Comparison of ENCODE assay signal across 8 cellular contexts in the genomic region with DNA sequence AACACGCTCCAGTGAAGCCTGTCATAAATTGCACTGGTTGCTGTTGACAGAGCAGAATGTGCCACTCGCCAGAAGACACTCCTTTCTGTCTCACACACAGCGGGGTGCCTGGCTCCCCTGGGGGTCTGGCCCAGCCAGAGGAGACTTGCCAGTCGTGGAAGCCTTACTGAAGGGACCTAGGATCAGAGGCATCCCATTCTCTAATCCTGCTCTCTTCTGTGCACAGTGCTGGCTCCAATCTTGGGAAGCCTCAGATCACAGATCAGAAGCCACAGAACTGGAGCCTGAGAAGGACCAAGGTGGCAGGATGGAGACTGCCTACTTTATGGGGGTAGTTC. TPM values are rescaled to one million over a fixed set of nuclear protein-coding genes. Genes with fewer than 3 reads are reported as not detected.
A peak's percentile ranks its signal among the peaks of the same experiment; 100 is the strongest.
DNase-seq lines count a peak whose midpoint lies in the region; ATAC-seq and TF ChIP-seq lines count a peak whose summit lies in the region.

No MANE protein-coding gene starts in this region.

- no peaks in the 10 kb centered on the region for H3K27me3 Mint-ChIP-seq in mesothelial cell of epicardium (ENCODE audit: low read depth)

- peak overlapping the region; percentile 70; the same call in 1 of the 2 replicates for H3K4me3 ChIP-seq in HUES48 (ENCODE audit: low read depth, low read length)
- H3K4me3 ChIP-seq in breast epithelium: peak overlapping the region; percentile 26 to 92 (median 81)

- no peak overlapping the region for H3K9ac ChIP-seq in HUES48 (ENCODE audit: low read depth, low read length)

- H3K9me3 ChIP-seq in HUES48 (ENCODE audit: control insufficient read depth, insufficient read depth, low read length) (no peaks in the 10 kb centered on the region), breast epithelium (no peaks in the 10 kb centered on the region)

- peaks cover 53% of the 10 kb centered on the region for H3K4me1 Mint-ChIP-seq in mesothelial cell of epicardium

- ATAC-seq in GM19328 (IDR thresholded peaks at IDR 0.05; ENCODE audit: unreplicated experiment): no peak
- no peak for ATAC-seq in GM21528 (IDR thresholded peaks at IDR 0.05; ENCODE audit: low FRiP score, unreplicated experiment)

- H3K27ac ChIP-seq in 22Rv1 (peak overlapping the region; percentile 100), HUES48 (ENCODE audit: low read depth, low read length) (no peak overlapping the region), breast epithelium (peak overlapping the region; percentile 97 to 98)

- no peak for TF ChIP-seq POLR2A in breast epithelium (IDR thresholded peaks at IDR 0.05)

- H3K36me3 ChIP-seq in HUES48 (ENCODE audit: control insufficient read depth, insufficient read depth, low read length): no peaks in the 10 kb centered on the region
- H3K36me3 ChIP-seq in breast epithelium: no peaks in the 10 kb centered on the region

- peak overlapping the region; percentile 97 for H3K27ac Mint-ChIP-seq in mesothelial cell of epicardium

- peaks cover 18% of the 10 kb centered on the region for H3K4me1 ChIP-seq in HUES48 (ENCODE audit: control insufficient read depth, insufficient read depth, low read length)
- peaks cover 2 to 34% of the 10 kb centered on the region in 2 donors for H3K4me1 ChIP-seq in breast epithelium

- no peaks in the 10 kb centered on the region for H3K9me3 Mint-ChIP-seq in mesothelial cell of epicardium

- no peak for DNase-seq in breast epithelium (ENCODE audit: low spot score in 2 of 2)
- no peak for DNase-seq in mesothelial cell of epicardium (ENCODE audit: low spot score in 2 of 2, unreplicated experiment in 2 of 2)
- no peak for DNase-seq in NCI-H345 (lab: John Stamatoyannopoulos, UW)
- DNase-seq in NCI-H82 (lab: John Stamatoyannopoulos, UW): no peak

- intact Hi-C loops in breast epithelium (cut with DNase I; ENCODE audit: low total_unique reads): loop anchor here (5.0 kb wide), 1 partner anchor 36 kb away; no protein-coding TSS in a partner anchor

- H3K36me3 Mint-ChIP-seq in mesothelial cell of epicardium: no peaks in the 10 kb centered on the region

- TF ChIP-seq CTCF in 22Rv1 (IDR thresholded peaks at IDR 0.05) (no peak), breast epithelium (IDR thresholded peaks at IDR 0.05) (no peak), mesothelial cell of epicardium (IDR thresholded peaks at IDR 0.05; ENCODE audit: unreplicated experiment) (no peak)

- peak overlapping the region; percentile 92 for H3K4me3 Mint-ChIP-seq in mesothelial cell of epicardium

- H3K27me3 ChIP-seq in HUES48 (ENCODE audit: control insufficient read depth, insufficient read depth, low read length) (no peaks in the 10 kb centered on the region), breast epithelium (no peaks in the 10 kb centered on the region)

RNA-seq across cellular contexts. Expression of a gene that starts 1.4 kb away (rescaled TPM):
- total RNA-seq in breast epithelium: 10 to 100 TPM in 2 of 3 donors, 1 to 10 TPM in 1; 6.1 to 14.2 (median 13.8) TPM
- total RNA-seq in mesothelial cell of epicardium: 32.5 to 34.6 TPM (median 33.9 TPM) in 3 replicates
